In genomic region chr13:22278336-22278929, GRCh38 we compare ENCODE assay signal across 8 cellular contexts.
A peak's percentile ranks its signal among the peaks of the same experiment; 100 is the strongest.
DNase-seq lines count a peak whose midpoint lies in the region; ATAC-seq and TF ChIP-seq lines count a peak whose summit lies in the region.

No MANE protein-coding gene starts in this region.

- CTCF ChIA-PET in activated CD8-positive, alpha-beta T cell treated with anti-CD3 and anti-CD28 coated beads, Interleukin-2, amount 10 ng/mL, durations not matched to agents 7 days and 5 days (lab: Charles Lee), result interaction anchor here (1.1 to 1.4 kb wide), 4 partner anchors 217 to 641 kb away, joined by 3 to 8 read pairs (median 4); no protein-coding TSS in a partner anchor

- H3K4me3 ChIP-seq in esophagus muscularis mucosa, result no peak overlapping the region

- DNase-seq in ELF-1 (ENCODE audit: low read depth, low spot score) (peak; percentile 47), NCI-H2196 (lab: John Stamatoyannopoulos, UW; ENCODE audit: unreplicated experiment) (peak; percentile 27), esophagus muscularis mucosa (ENCODE audit: extremely low spot score) (no peak), progenitor cell of endocrine pancreas (ENCODE audit: low spot score, unreplicated experiment) (peak; percentile 16)
- peak; percentile 65 for DNase-seq in activated CD8-positive, alpha-beta T cell treated with anti-CD3 and anti-CD28 coated beads, Interleukin-2, amount 10 ng/mL, durations not matched to agents 7 days and 5 days

- TF ChIP-seq CTCF in esophagus muscularis mucosa (IDR thresholded peaks at IDR 0.05) (peak; percentile 24 to 34 (median 25)), progenitor cell of endocrine pancreas (IDR thresholded peaks at IDR 0.05; ENCODE audit: unreplicated experiment) (peak; percentile 62)

- no peak for TF ChIP-seq POLR2A in esophagus muscularis mucosa (IDR thresholded peaks at IDR 0.05; ENCODE audit: low read depth)

- no peak for TF ChIP-seq EP300 in esophagus muscularis mucosa (IDR thresholded peaks at IDR 0.05)

- POLR2A ChIA-PET in activated CD8-positive, alpha-beta T cell treated with anti-CD3 and anti-CD28 coated beads, Interleukin-2, amount 10 ng/mL, durations not matched to agents 7 days and 5 days (lab: Charles Lee), result no interaction called here

- intact Hi-C loops in esophagus muscularis mucosa (cut with DNase I), result no loop called here

- H3K9me3 ChIP-seq in esophagus muscularis mucosa, result peaks cover 0 to 4% (median 0%) of the 10 kb centered on the region in 4 donors

- H3K4me3 Mint-ChIP-seq in activated CD8-positive, alpha-beta T cell treated with anti-CD3 and anti-CD28 coated beads, Interleukin-2, amount 10 ng/mL, durations not matched to agents 7 days and 5 days, result no peak overlapping the region
- H3K4me3 Mint-ChIP-seq in progenitor cell of endocrine pancreas (ENCODE audit: low read depth), result no peak overlapping the region

- no peak overlapping the region for H3K27ac ChIP-seq in esophagus muscularis mucosa (replicated peaks in 1 of 4)

- H3K27ac Mint-ChIP-seq in activated CD8-positive, alpha-beta T cell treated with anti-CD3 and anti-CD28 coated beads, Interleukin-2, amount 10 ng/mL, durations not matched to agents 7 days and 5 days, result no peak overlapping the region
- H3K27ac Mint-ChIP-seq in progenitor cell of endocrine pancreas, result no peak overlapping the region

- H3K36me3 Mint-ChIP-seq in activated CD8-positive, alpha-beta T cell treated with anti-CD3 and anti-CD28 coated beads, Interleukin-2, amount 10 ng/mL, durations not matched to agents 7 days and 5 days (ENCODE audit: low read depth), result no peaks in the 10 kb centered on the region
- H3K36me3 Mint-ChIP-seq in progenitor cell of endocrine pancreas (ENCODE audit: insufficient read depth), result no peaks in the 10 kb centered on the region

- H3K27me3 ChIP-seq in esophagus muscularis mucosa, result no peaks in the 10 kb centered on the region

- H3K27me3 Mint-ChIP-seq in activated CD8-positive, alpha-beta T cell treated with anti-CD3 and anti-CD28 coated beads, Interleukin-2, amount 10 ng/mL, durations not matched to agents 7 days and 5 days (ENCODE audit: low read depth), result no peaks in the 10 kb centered on the region
- no peaks in the 10 kb centered on the region for H3K27me3 Mint-ChIP-seq in progenitor cell of endocrine pancreas

- H3K4me1 Mint-ChIP-seq in activated CD8-positive, alpha-beta T cell treated with anti-CD3 and anti-CD28 coated beads, Interleukin-2, amount 10 ng/mL, durations not matched to agents 7 days and 5 days (ENCODE audit: low read depth), result no peaks in the 10 kb centered on the region
- no peaks in the 10 kb centered on the region for H3K4me1 Mint-ChIP-seq in progenitor cell of endocrine pancreas (ENCODE audit: low read depth)

- WGBS in esophagus muscularis mucosa, result 49% methylated on average over 5 of the region's 5 CpGs

- H3K36me3 ChIP-seq in esophagus muscularis mucosa, result no peaks in the 10 kb centered on the region

- ATAC-seq in GM21723 (IDR thresholded peaks at IDR 0.05; ENCODE audit: unreplicated experiment) (peak; percentile 80), GM19455 (IDR thresholded peaks at IDR 0.05; ENCODE audit: unreplicated experiment) (no peak), HG03521 (IDR thresholded peaks at IDR 0.05; ENCODE audit: unreplicated experiment) (no peak)
- ATAC-seq in activated CD8-positive, alpha-beta T cell treated with anti-CD3 and anti-CD28 coated beads, Interleukin-2, amount 10 ng/mL, durations not matched to agents 7 days and 5 days, result no peak

- no peaks in the 10 kb centered on the region for H3K9me3 Mint-ChIP-seq in activated CD8-positive, alpha-beta T cell treated with anti-CD3 and anti-CD28 coated beads, Interleukin-2, amount 10 ng/mL, durations not matched to agents 7 days and 5 days (ENCODE audit: insufficient read depth)
- H3K9me3 Mint-ChIP-seq in progenitor cell of endocrine pancreas (ENCODE audit: low read depth), result no peaks in the 10 kb centered on the region

- H3K4me1 ChIP-seq in esophagus muscularis mucosa, result no peaks in the 10 kb centered on the region
